ENCODE assay signal across 12 cellular contexts in genomic region chr4:186486172-186486571, GRCh38.
DNase-seq lines count a peak whose midpoint lies in the region; ATAC-seq and TF ChIP-seq lines count a peak whose summit lies in the region.
"Had no signal": no experiment of that assay in that cellular context is flagged by ENCODE, and none has a peak within 500 bp of the region (broad histone marks: within the 10 kb centered on the region; RNA-seq: fewer than 3 reads in every experiment).

No MANE protein-coding gene starts in this region.

- H3K18ac ChIP-seq in mesendoderm (ENCODE audit: low read length), result no peak overlapping the region

- no peak overlapping the region for H3K23ac ChIP-seq in mesendoderm (ENCODE audit: low read length)

- no peak overlapping the region for H4K5ac ChIP-seq in mesendoderm (ENCODE audit: low read length)

- H3K36me3 ChIP-seq in mesendoderm (ENCODE audit: control insufficient read depth, insufficient read depth, low read length) (no peaks in the 10 kb centered on the region), tibial artery (no peaks in the 10 kb centered on the region)
- H3K36me3 ChIP-seq: thyroid gland had no signal

- no peaks in the 10 kb centered on the region for H3K9me3 ChIP-seq in tibial artery
- H3K9me3 ChIP-seq: thyroid gland had no signal

- no peaks in the 10 kb centered on the region for H3K79me2 ChIP-seq in mesendoderm (ENCODE audit: control insufficient read depth, insufficient read depth, low read length)

- no peaks in the 10 kb centered on the region for H3K27me3 ChIP-seq in mesendoderm (ENCODE audit: insufficient read depth, low read length, poor library complexity)
- H3K27me3 ChIP-seq in tibial artery, result no peaks in the 10 kb centered on the region
- H3K27me3 ChIP-seq: thyroid gland had no signal

- H4K8ac ChIP-seq in mesendoderm (ENCODE audit: low read depth, low read length), result no peak overlapping the region

- H3K4ac ChIP-seq in mesendoderm (ENCODE audit: low read depth, low read length), result no peak overlapping the region

- ATAC-seq in GM19395 (IDR thresholded peaks at IDR 0.05; ENCODE audit: unreplicated experiment), result no peak
- ATAC-seq: natural killer cell had no signal

- intact Hi-C loops in tibial artery (cut with DNase I; ENCODE audit: low total_unique reads), result no loop called here

- H2AK5ac ChIP-seq in mesendoderm (ENCODE audit: low read length), result no peak overlapping the region

- H3K9ac ChIP-seq in mesendoderm (ENCODE audit: low read length), result no peak overlapping the region

- H3K4me3 ChIP-seq in cardiac fibroblast (replicated peaks in 1 of 2; ENCODE audit: low read depth in 2 of 2, low read length in 2 of 2), result no peak overlapping the region
- no peak overlapping the region for H3K4me3 ChIP-seq in mesendoderm (ENCODE audit: low read length)
- peak overlapping the region; percentile 18 to 43 for H3K4me3 ChIP-seq in tibial artery
- H3K4me3 ChIP-seq: thyroid gland had no signal

- H2BK5ac ChIP-seq in mesendoderm (ENCODE audit: low read length), result no peak overlapping the region

- no peak overlapping the region for H2BK120ac ChIP-seq in mesendoderm (ENCODE audit: low read depth, low read length)

- H3K27ac ChIP-seq in mesendoderm (ENCODE audit: low read depth, low read length) (no peak overlapping the region), tibial artery (no peak overlapping the region)
- H3K27ac ChIP-seq: thyroid gland had no signal

- no peak for TF ChIP-seq CTCF in cardiac fibroblast (IDR thresholded peaks at IDR 0.05; ENCODE audit: low read depth, low read length)
- TF ChIP-seq CTCF in tibial artery (IDR thresholded peaks at IDR 0.05), result no peak

- H3K4me2 ChIP-seq in mesendoderm (ENCODE audit: low read length), result peak overlapping the region; percentile 3

- H3K4me1 ChIP-seq in mesendoderm (ENCODE audit: control insufficient read depth, low read depth, low read length), result no peaks in the 10 kb centered on the region
- peaks cover 0 to 18% (median 9%) of the 10 kb centered on the region in 4 donors for H3K4me1 ChIP-seq in tibial artery
- H3K4me1 ChIP-seq: thyroid gland had no signal

- H3K79me1 ChIP-seq in mesendoderm (ENCODE audit: low read length), result no peaks in the 10 kb centered on the region

- H3K56ac ChIP-seq in mesendoderm (ENCODE audit: low read length), result peak overlapping the region; percentile 50

- no peak overlapping the region for H2BK15ac ChIP-seq in mesendoderm (replicated peaks; ENCODE audit: low read depth)

- DNase-seq in LHCN-M2 (ENCODE audit: low read depth) (peak; percentile 11), cardiac fibroblast (ENCODE audit: low read depth in 2 of 2) (peak; percentile 9 to 12), mesendoderm (no peak), tibial artery (no peak), SKM-1 (lab: John Stamatoyannopoulos, UW; ENCODE audit: unreplicated experiment) (no peak), NCI-H2227 (lab: John Stamatoyannopoulos, UW; ENCODE audit: unreplicated experiment) (no peak)
- DNase-seq: activated effector memory CD4-positive, alpha-beta T cell treated with anti-CD3 and anti-CD28 coated beads, Interleukin-2, amount 50 U/mL, for 16 hours; natural killer cell; NCI-H510A; SIG-M5 had no signal

- WGBS in mesendoderm (ENCODE audit: extremely low coverage, insufficient coverage, low lambda C conversion rate), result no CpG with 5 or more reads among the region's 11 CpGs

Comparison
In these comparisons a context has a peak if more than half of its experiments do, and no peak if none do; other contexts are left out.
1. DNase-seq: peak in LHCN-M2 (single experiment) and cardiac fibroblast (2 of 2); none in mesendoderm (single experiment), tibial artery (0 of 2), SKM-1 (single experiment) and NCI-H2227 (single experiment).
2. H3K4me3 ChIP-seq: peak in tibial artery (2 of 2); none in cardiac fibroblast (0 of 2) and mesendoderm (single experiment).